In genomic region chr1:33141216-33141615, GRCh38 we compare ENCODE assay signal across 1 cellular context.
A peak's percentile ranks its signal among the peaks of the same experiment; 100 is the strongest.
TF ChIP-seq lines count a peak whose summit lies in the region.

No MANE protein-coding gene starts in this region.

TF ChIP-seq in K562, 482 proteins besides CTCF, POLR2A, EP300 and RAD21:
- TF ChIP-seq ZNF561 (CRISPR knock-in tag; conservative IDR thresholded peaks at IDR 0.05) (no peak), FOXP1 (CRISPR knock-in tag; IDR thresholded peaks at IDR 0.05) (no peak), ZFP36 (IDR thresholded peaks at IDR 0.05; ENCODE audit: low read depth, low read length, partially characterized antibody) (peak; percentile 50), RBM25 (IDR thresholded peaks at IDR 0.05; ENCODE audit: low read depth, low read length, severe bottlenecking) (peak; percentile 37)
